ENCODE assay signal across 16 cellular contexts in genomic region chr1:161191971-161192370, GRCh38. TPM values are rescaled to one million over a fixed set of nuclear protein-coding genes. Genes with fewer than 3 reads are reported as not detected.
A peak's percentile ranks its signal among the peaks of the same experiment; 100 is the strongest.
DNase-seq lines count a peak whose midpoint lies in the region; ATAC-seq, FAIRE-seq and TF ChIP-seq lines count a peak whose summit lies in the region.
"Had no signal": no experiment of that assay in that cellular context is flagged by ENCODE, and none has a peak within 500 bp of the region (broad histone marks: within the 10 kb centered on the region; RNA-seq: fewer than 3 reads in every experiment).

No MANE protein-coding gene starts in this region.

- POLR2A ChIA-PET in K562 (lab: Yijun Ruan, JAX), result interaction anchor here (0.7 to 1.8 kb wide), 4 partner anchors 10 to 783 kb away, joined by 3 to 8 read pairs (median 6); partner anchors contain the start of genes B4GALT3 and NDUFS2

- H3K27ac Mint-ChIP-seq in nephron progenitor cell, result no peak overlapping the region

- H2AFZ ChIP-seq in MM.1S (ENCODE audit: low read length) (peak overlapping the region; percentile 86), K562 (ENCODE audit: low read depth, low read length) (peak overlapping the region; percentile 94; the same call in 1 of the 2 replicates)

- no peak overlapping the region for H3K4me3 Mint-ChIP-seq in nephron progenitor cell
- H3K4me3 Mint-ChIP-seq: CD8-positive, alpha-beta T cell; H9; WTC11 had no signal

- peaks cover 16% of the 10 kb centered on the region for H3K27me3 Mint-ChIP-seq in nephron progenitor cell (ENCODE audit: low read depth, poor library complexity)

- H3K4me1 Mint-ChIP-seq in nephron progenitor cell, result peaks cover 12% of the 10 kb centered on the region

- H3K9me3 Mint-ChIP-seq in nephron progenitor cell, result no peaks in the 10 kb centered on the region
- H3K9me3 Mint-ChIP-seq: CD8-positive, alpha-beta T cell; H9; WTC11 had no signal

- CTCF ChIA-PET in K562 (lab: Yijun Ruan, JAX; ENCODE audit: low intra/inter-chr PET ratio), result interaction anchor here (0.9 to 2.4 kb wide), 3 partner anchors 29 to 176 kb away, joined by 3 to 9 read pairs (median 5); partner anchors contain the start of gene CFAP126

- no peak overlapping the region for H3K9ac ChIP-seq in MM.1S (ENCODE audit: low read length)
- peak overlapping the region in 1 of 2 experiments; percentile 43; a peak in 1 of 4 replicates for H3K9ac ChIP-seq in K562 (ENCODE audit: insufficient read depth in 1 of 2, low read depth in 2 of 2, low read length in 2 of 2)

- TF ChIP-seq EP300 in K562 (IDR thresholded peaks at IDR 0.05; ENCODE audit: low read length), result no peak

- FAIRE-seq in K562 (lab: Jason Lieb, UNC), result no peak
- FAIRE-seq: endometrium, small intestine had no signal

- no peaks in the 10 kb centered on the region for H3K79me2 ChIP-seq in MM.1S (ENCODE audit: low read length)
- H3K79me2 ChIP-seq in K562 (ENCODE audit: control insufficient read depth, insufficient read depth, low read length), result no peaks in the 10 kb centered on the region

- BruUV-seq in K562 (replicated peaks; lab: Mats Ljungman, UMichigan), result no TSS peak

- in situ Hi-C loops in K562 (cut with MboI), result no loop called here

- peaks cover 5% of the 10 kb centered on the region; the same call in 1 of the 2 replicates for H3F3A ChIP-seq in MM.1S (ENCODE audit: insufficient read depth, low read length)

- H3K4me2 ChIP-seq in MM.1S (ENCODE audit: low read depth, low read length) (no peak overlapping the region), K562 (ENCODE audit: insufficient read depth, low read length) (no peak overlapping the region)

- H3K27ac ChIP-seq in MM.1S (ENCODE audit: low read length), result no peak overlapping the region
- H3K27ac ChIP-seq in K562 (ENCODE audit: extremely low read depth, low read depth, low read length), result no peak overlapping the region
- H3K27ac ChIP-seq: brain microvascular endothelial cell had no signal

- no peak overlapping the region for H3K4me3 ChIP-seq in MM.1S (ENCODE audit: low read length)
- no peak overlapping the region for H3K4me3 ChIP-seq in K562
- H3K4me3 ChIP-seq: adrenal gland, coronary artery, tibial nerve had no signal

- no peaks in the 10 kb centered on the region for H3K9me1 ChIP-seq in K562 (ENCODE audit: control insufficient read depth, insufficient read depth, low read length)

- TF ChIP-seq POLR2A in K562 (conservative IDR thresholded peaks at IDR 0.05), result no peak

- DNase-seq in MM.1S, result no peak
- no peak for DNase-seq in K562 (ENCODE audit: extremely low read depth in 1 of 4, low spot score in 3 of 4)
- peak; percentile 59 for DNase-seq in posterior vena cava (ENCODE audit: low spot score)
- no peak for DNase-seq in nephron progenitor cell
- DNase-seq in GF-D8 (lab: John Stamatoyannopoulos, UW), result no peak

- ATAC-seq in K562, result no peak

- no peaks in the 10 kb centered on the region for H3K9me2 ChIP-seq in MM.1S (replicated peaks; ENCODE audit: insufficient read depth, low read length)

- H3K36me3 ChIP-seq in MM.1S (replicated peaks; ENCODE audit: insufficient read depth, low read length) (no peaks in the 10 kb centered on the region), K562 (ENCODE audit: control insufficient read depth, insufficient read depth, low read length) (no peaks in the 10 kb centered on the region)
- H3K36me3 ChIP-seq: adrenal gland, brain microvascular endothelial cell had no signal

- H3K27me3 ChIP-seq in MM.1S (replicated peaks; ENCODE audit: insufficient read depth, low read length), result no peaks in the 10 kb centered on the region
- no peaks in the 10 kb centered on the region for H3K27me3 ChIP-seq in K562 (ENCODE audit: control insufficient read depth in 2 of 2, insufficient read depth in 2 of 2, low read length in 2 of 2)
- H3K27me3 ChIP-seq: adrenal gland, brain microvascular endothelial cell, tibial nerve had no signal

- WGBS in K562 (ENCODE audit: insufficient coverage, low coverage, missing lambda C conversion rate), result 22% methylated on average over 8 of the region's 8 CpGs

- intact Hi-C loops in K562 (cut with micrococcal nuclease), result loop anchor here (1.0 to 2.0 kb wide), 3 partner anchors 17 to 183 kb away; no protein-coding TSS in a partner anchor
- intact Hi-C loops in posterior vena cava (cut with DNase I), result loop anchor here (5.0 to 10.0 kb wide), 2 partner anchors 193 to 775 kb away; no protein-coding TSS in a partner anchor

- TF ChIP-seq CTCF in MM.1S (IDR thresholded peaks at IDR 0.05; ENCODE audit: low read length), result no peak
- TF ChIP-seq CTCF in K562 (IDR thresholded peaks at IDR 0.05 in 2 of 3, conservative IDR thresholded peaks at IDR 0.05 in 1 of 3; ENCODE audit: insufficient read depth in 2 of 3, low read depth in 1 of 3, low read length in 3 of 3), result no peak
- no peak for TF ChIP-seq CTCF in nephron progenitor cell (IDR thresholded peaks at IDR 0.05)

- H3K4me1 ChIP-seq in MM.1S (ENCODE audit: low read length) (peaks cover 20% of the 10 kb centered on the region), K562 (replicated peaks in 1 of 2; ENCODE audit: control insufficient read depth in 2 of 2, insufficient read depth in 2 of 2, low read length in 2 of 2) (peaks cover 18 to 28% of the 10 kb centered on the region in 2 experiments)

- H3K9me3 ChIP-seq in MM.1S (replicated peaks; ENCODE audit: insufficient read depth, low read length) (no peaks in the 10 kb centered on the region), K562 (replicated peaks; ENCODE audit: control insufficient read depth, insufficient read depth, low read depth, low read length) (no peaks in the 10 kb centered on the region)
- H3K9me3 ChIP-seq: adrenal gland, tibial nerve had no signal

- H4K20me1 ChIP-seq in MM.1S (ENCODE audit: insufficient read depth, low read length) (no peaks in the 10 kb centered on the region), K562 (replicated peaks; ENCODE audit: control insufficient read depth, insufficient read depth, low read length) (no peaks in the 10 kb centered on the region)

- peaks cover 4% of the 10 kb centered on the region for H3K36me3 Mint-ChIP-seq in nephron progenitor cell (ENCODE audit: low read depth)
- H3K36me3 Mint-ChIP-seq: CD8-positive, alpha-beta T cell had no signal

- TF ChIP-seq RAD21 in K562 (CRISPR knock-in tag; conservative IDR thresholded peaks at IDR 0.05 in 1 of 2, IDR thresholded peaks at IDR 0.05 in 1 of 2), result no peak

RNA-seq across cellular contexts. Expression of gene ADAMTS4, which starts 6.9 kb away (rescaled TPM):
- 2.7 and 5.1 TPM in 2 replicates for total RNA-seq in K562 (2011; cell fraction: chromatin; rRNA removed; ENCODE audit: low replicate concordance)
- total RNA-seq in K562 (2011; cell fraction: nucleolus; rRNA removed), result 2.5 and 5.8 TPM in 2 replicates
- total RNA-seq in K562 (2011; cell fraction: nucleoplasm; rRNA removed), result 1.9 and 2.9 TPM in 2 replicates
- total RNA-seq in K562 (2014; rRNA removed) (0.41 and 1.1 TPM in 2 replicates), K562 (2014; rRNA removed; fragmentation: Illumina TruSeq; extraction: Trizol) (0.29 and 0.32 TPM in 2 replicates), K562 (2015; rRNA removed; fragmentation: Illumina TruSeq; extraction: Trizol) (0.18 and 0.41 TPM in 2 replicates), K562 (2021) (1.5 and 3.7 TPM in 2 replicates), posterior vena cava (100 to 1,000 TPM in 1 of 2 donors, 10 to 100 TPM in 1; 28.0 to 125 TPM)
- polyA plus RNA-seq in K562 (2011; rRNA removed) (0.27 and 0.45 TPM in 2 replicates), K562 (2014; fragmentation: Illumina TruSeq; extraction: Trizol) (0.52 and 1.6 TPM in 2 replicates), K562 (2014; fragmentation: Nextera tagmentation; extraction: Ambion mirVana) (under 1 TPM; 0.07 to 0.13 TPM), K562 (2014; rRNA removed) (0.58 and 0.85 TPM in 2 replicates)
- 0.24 and 0.57 TPM in 2 replicates for polyA plus RNA-seq in K562 (2011; cell fraction: cytosol; rRNA removed)
- polyA plus RNA-seq in K562 (2011; cell fraction: nucleus; rRNA removed), result 0.39 and 0.98 TPM in 2 replicates
- 0.76 and 0.78 TPM in 2 replicates for polyA plus RNA-seq in K562 (2012)
- polyA minus RNA-seq in K562 (2011; rRNA and poly(A)+ RNA removed), result 0.12 and 0.95 TPM in 2 replicates
- 2.6 TPM in 1 of 2 replicates, not detected in the other for polyA minus RNA-seq in K562 (2011; cell fraction: cytosol; rRNA and poly(A)+ RNA removed)
- 1.1 and 1.9 TPM in 2 replicates for polyA minus RNA-seq in K562 (2011; cell fraction: nucleus; rRNA and poly(A)+ RNA removed)

RNA-seq across cellular contexts. Expression of gene NDUFS2, which starts 10.2 kb away (rescaled TPM):
- total RNA-seq in K562 (2011; cell fraction: chromatin; rRNA removed; ENCODE audit: low replicate concordance), result 139 and 181 TPM in 2 replicates
- 123 and 138 TPM in 2 replicates for total RNA-seq in K562 (2011; cell fraction: nucleolus; rRNA removed)
- 118 and 147 TPM in 2 replicates for total RNA-seq in K562 (2011; cell fraction: nucleoplasm; rRNA removed)
- total RNA-seq in K562 (2014; rRNA removed) (158 and 175 TPM in 2 replicates), K562 (2014; rRNA removed; fragmentation: Illumina TruSeq; extraction: Trizol) (106 and 109 TPM in 2 replicates), K562 (2015; rRNA removed; fragmentation: Illumina TruSeq; extraction: Trizol) (147 TPM in 2 replicates), K562 (2021) (86.7 and 87.5 TPM in 2 replicates), posterior vena cava (10 to 100 TPM; 54.3 to 57.9 TPM)
- polyA plus RNA-seq in K562 (2011; rRNA removed) (174 and 176 TPM in 2 replicates), K562 (2014; fragmentation: Illumina TruSeq; extraction: Trizol) (140 and 141 TPM in 2 replicates), K562 (2014; fragmentation: Nextera tagmentation; extraction: Ambion mirVana) (100 to 1,000 TPM in 1 of 2 experiments, 10 to 100 TPM in 1; 70.0 to 115 TPM), K562 (2014; rRNA removed) (172 and 181 TPM in 2 replicates)
- polyA plus RNA-seq in K562 (2011; cell fraction: cytosol; rRNA removed), result 141 and 175 TPM in 2 replicates
- polyA plus RNA-seq in K562 (2011; cell fraction: nucleus; rRNA removed), result 131 and 205 TPM in 2 replicates
- polyA plus RNA-seq in K562 (2012), result 110 and 131 TPM in 2 replicates
- 175 and 239 TPM in 2 replicates for polyA minus RNA-seq in K562 (2011; rRNA and poly(A)+ RNA removed)
- polyA minus RNA-seq in K562 (2011; cell fraction: cytosol; rRNA and poly(A)+ RNA removed), result 73.7 and 96.6 TPM in 2 replicates
- polyA minus RNA-seq in K562 (2011; cell fraction: nucleus; rRNA and poly(A)+ RNA removed), result 55.5 and 93.4 TPM in 2 replicates

RNA-seq across cellular contexts. Expression of gene B4GALT3, which starts 14.7 kb away (rescaled TPM):
- 57.0 and 113 TPM in 2 replicates for total RNA-seq in K562 (2011; cell fraction: chromatin; rRNA removed; ENCODE audit: low replicate concordance)
- total RNA-seq in K562 (2011; cell fraction: nucleolus; rRNA removed), result 102 and 112 TPM in 2 replicates
- total RNA-seq in K562 (2011; cell fraction: nucleoplasm; rRNA removed), result 89.3 and 101 TPM in 2 replicates
- total RNA-seq in K562 (2014; rRNA removed), result 37.1 and 68.3 TPM in 2 replicates
- total RNA-seq in K562 (2014; rRNA removed; fragmentation: Illumina TruSeq; extraction: Trizol), result 32.0 TPM in 2 replicates
- 38.0 and 41.2 TPM in 2 replicates for total RNA-seq in K562 (2015; rRNA removed; fragmentation: Illumina TruSeq; extraction: Trizol)
- total RNA-seq in K562 (2021), result 57.6 and 59.9 TPM in 2 replicates
- 31.2 and 48.5 TPM in 2 replicates for polyA plus RNA-seq in K562 (2011; rRNA removed)
- 49.7 and 72.8 TPM in 2 replicates for polyA plus RNA-seq in K562 (2011; cell fraction: cytosol; rRNA removed)
- 118 and 168 TPM in 2 replicates for polyA plus RNA-seq in K562 (2011; cell fraction: nucleus; rRNA removed)
- polyA plus RNA-seq in K562 (2012), result 52.6 and 67.1 TPM in 2 replicates
- polyA plus RNA-seq in K562 (2014; fragmentation: Illumina TruSeq; extraction: Trizol), result 82.0 and 85.4 TPM in 2 replicates
- polyA plus RNA-seq in K562 (2014; fragmentation: Nextera tagmentation; extraction: Ambion mirVana), result 100 to 1,000 TPM in 1 of 2 experiments, 10 to 100 TPM in 1; 46.1 to 103 TPM
- 50.7 and 66.4 TPM in 2 replicates for polyA plus RNA-seq in K562 (2014; rRNA removed)
- polyA minus RNA-seq in K562 (2011; rRNA and poly(A)+ RNA removed), result 15.4 and 16.3 TPM in 2 replicates
- 25.1 and 26.1 TPM in 2 replicates for polyA minus RNA-seq in K562 (2011; cell fraction: cytosol; rRNA and poly(A)+ RNA removed)
- polyA minus RNA-seq in K562 (2011; cell fraction: nucleus; rRNA and poly(A)+ RNA removed), result 21.9 and 28.3 TPM in 2 replicates
- total RNA-seq in posterior vena cava, result 10 to 100 TPM; 12.7 to 17.3 TPM

RNA-seq across cellular contexts. Expression of gene FCER1G, which starts 23.1 kb away (rescaled TPM):
- 0.95 TPM in 1 of 2 replicates, not detected in the other for total RNA-seq in K562 (2011; cell fraction: chromatin; rRNA removed; ENCODE audit: low replicate concordance)
- not detected in 2 replicates for total RNA-seq in K562 (2011; cell fraction: nucleolus; rRNA removed)
- total RNA-seq in K562 (2011; cell fraction: nucleoplasm; rRNA removed), result not detected in 2 replicates
- total RNA-seq in K562 (2014; rRNA removed), result 0.29 TPM in 1 of 2 replicates, not detected in the other
- total RNA-seq in K562 (2014; rRNA removed; fragmentation: Illumina TruSeq; extraction: Trizol), result not detected in 2 replicates
- total RNA-seq in K562 (2015; rRNA removed; fragmentation: Illumina TruSeq; extraction: Trizol), result 0.69 and 0.98 TPM in 2 replicates
- total RNA-seq in K562 (2021), result 0.31 TPM in 1 of 2 replicates, not detected in the other
- polyA plus RNA-seq in K562 (2011; rRNA removed), result 0.15 and 0.24 TPM in 2 replicates
- polyA plus RNA-seq in K562 (2011; cell fraction: cytosol; rRNA removed), result 0.24 and 0.32 TPM in 2 replicates
- polyA plus RNA-seq in K562 (2011; cell fraction: nucleus; rRNA removed), result 0.55 and 1.3 TPM in 2 replicates
- polyA plus RNA-seq in K562 (2012), result 1.7 and 9.0 TPM in 2 replicates
- 0.30 TPM in 1 of 2 replicates, not detected in the other for polyA plus RNA-seq in K562 (2014; fragmentation: Illumina TruSeq; extraction: Trizol)
- polyA plus RNA-seq in K562 (2014; fragmentation: Nextera tagmentation; extraction: Ambion mirVana), result under 1 TPM; 0.31 to 0.46 TPM
- polyA plus RNA-seq in K562 (2014; rRNA removed), result 0.27 and 0.47 TPM in 2 replicates
- polyA minus RNA-seq in K562 (2011; rRNA and poly(A)+ RNA removed), result 0.46 TPM in 1 of 2 replicates, not detected in the other
- polyA minus RNA-seq in K562 (2011; cell fraction: cytosol; rRNA and poly(A)+ RNA removed), result not detected in 2 replicates
- not detected in 2 replicates for polyA minus RNA-seq in K562 (2011; cell fraction: nucleus; rRNA and poly(A)+ RNA removed)
- total RNA-seq in posterior vena cava, result 100 to 1,000 TPM in 1 of 2 donors, 10 to 100 TPM in 1; 40.4 to 101 TPM
- total RNA-seq: fibroblast of lung, lung microvascular endothelial cell had no signal

RNA-seq across cellular contexts. Expression of gene PPOX, which starts 25.7 kb away (rescaled TPM):
- 111 and 182 TPM in 2 replicates for total RNA-seq in K562 (2011; cell fraction: chromatin; rRNA removed; ENCODE audit: low replicate concordance)
- total RNA-seq in K562 (2011; cell fraction: nucleolus; rRNA removed), result 117 TPM in 2 replicates
- 116 and 129 TPM in 2 replicates for total RNA-seq in K562 (2011; cell fraction: nucleoplasm; rRNA removed)
- total RNA-seq in K562 (2014; rRNA removed) (45.9 and 66.7 TPM in 2 replicates), K562 (2014; rRNA removed; fragmentation: Illumina TruSeq; extraction: Trizol) (33.1 and 36.1 TPM in 2 replicates), K562 (2015; rRNA removed; fragmentation: Illumina TruSeq; extraction: Trizol) (22.1 and 24.9 TPM in 2 replicates), K562 (2021) (48.5 TPM in 2 replicates), posterior vena cava (10 to 100 TPM; 15.0 to 16.8 TPM)
- polyA plus RNA-seq in K562 (2011; rRNA removed) (57.1 and 98.3 TPM in 2 replicates), K562 (2014; fragmentation: Illumina TruSeq; extraction: Trizol) (35.4 and 38.9 TPM in 2 replicates), K562 (2014; fragmentation: Nextera tagmentation; extraction: Ambion mirVana) (10 to 100 TPM; 17.0 to 31.1 TPM), K562 (2014; rRNA removed) (55.4 and 81.8 TPM in 2 replicates)
- polyA plus RNA-seq in K562 (2011; cell fraction: cytosol; rRNA removed), result 56.7 and 63.8 TPM in 2 replicates
- polyA plus RNA-seq in K562 (2011; cell fraction: nucleus; rRNA removed), result 357 and 442 TPM in 2 replicates
- 44.3 and 62.8 TPM in 2 replicates for polyA plus RNA-seq in K562 (2012)
- 22.0 and 25.5 TPM in 2 replicates for polyA minus RNA-seq in K562 (2011; rRNA and poly(A)+ RNA removed)
- polyA minus RNA-seq in K562 (2011; cell fraction: cytosol; rRNA and poly(A)+ RNA removed), result 12.2 and 28.6 TPM in 2 replicates
- polyA minus RNA-seq in K562 (2011; cell fraction: nucleus; rRNA and poly(A)+ RNA removed), result 34.2 and 56.1 TPM in 2 replicates

Comparison
In these comparisons a context has a peak if more than half of its experiments do, and no peak if none do; other contexts are left out.
1. RNA of gene ADAMTS4, which starts 6.9 kb away (total RNA-seq): 28.0 to 125 TPM in posterior vena cava; 0.18 to 5.8 TPM in K562; every median in the first group is over 4 times any median in the second.